1 cellular context compared by ENCODE assay signal in genomic region chr2:68062680-68063387, GRCh38.
TF ChIP-seq lines count a peak whose summit lies in the region.

C1D (minus strand) TSS chr2:68063004; CDS start chr2:68047310, 15,694 bp downstream.

TF ChIP-seq in HepG2, 621 proteins besides CTCF, POLR2A, EP300 and RAD21 (continued from another document and continues in another):
- TF ChIP-seq ZNF362 (CRISPR knock-in tag; IDR thresholded peaks at IDR 0.05; ENCODE audit: borderline replicate concordance) = no peak
- no peak for TF ChIP-seq GPN1 (CRISPR knock-in tag; IDR thresholded peaks at IDR 0.05; ENCODE audit: borderline replicate concordance)
- TF ChIP-seq HCFC1 (IDR thresholded peaks at IDR 0.05; ENCODE audit: low read depth, low read length) = peak; percentile 80
- no peak for TF ChIP-seq HNRNPL (IDR thresholded peaks at IDR 0.05; ENCODE audit: low read depth, low read length)
- TF ChIP-seq TFE3 (CRISPR knock-in tag; IDR thresholded peaks at IDR 0.05) = no peak; the same call in 1 of the 2 replicates
- TF ChIP-seq KMT2A (CRISPR knock-in tag; IDR thresholded peaks at IDR 0.05) = peak; percentile 90; the same call in 1 of the 2 replicates
- no peak for TF ChIP-seq RAD51 (IDR thresholded peaks at IDR 0.05; ENCODE audit: borderline replicate concordance)
- TF ChIP-seq TRIM22 (IDR thresholded peaks at IDR 0.05) = no peak
- no peak for TF ChIP-seq CC2D1A (CRISPR knock-in tag; IDR thresholded peaks at IDR 0.05)
- no peak for TF ChIP-seq ZBTB2 (CRISPR knock-in tag; IDR thresholded peaks at IDR 0.05; ENCODE audit: low read depth)
- peak; percentile 63 for TF ChIP-seq PHF5A (CRISPR knock-in tag; IDR thresholded peaks at IDR 0.05; ENCODE audit: low read depth, unreplicated experiment)
- TF ChIP-seq ARNT2 (CRISPR knock-in tag; IDR thresholded peaks at IDR 0.05; ENCODE audit: low read depth) = peak; percentile 31; the same call in 1 of the 2 replicates
- TF ChIP-seq ZNF18 (CRISPR knock-in tag; IDR thresholded peaks at IDR 0.05; ENCODE audit: insufficient replicate concordance) = peak; percentile 78
- TF ChIP-seq KLF16 (CRISPR knock-in tag; IDR thresholded peaks at IDR 0.05) = peak in 1 of 2 experiments; percentile 86; a peak in 2 of 4 replicates
- no peak for TF ChIP-seq NCOR1 (IDR thresholded peaks at IDR 0.05; ENCODE audit: borderline replicate concordance, low read length)
- no peak for TF ChIP-seq CHD4 (IDR thresholded peaks at IDR 0.05; ENCODE audit: borderline replicate concordance, low read length)
- TF ChIP-seq MYPOP (CRISPR knock-in tag; IDR thresholded peaks at IDR 0.05) = peak; percentile 69
- 0 out of 2 replicates have a peak, but pooled peaks have one; percentile 23 for TF ChIP-seq ISX (CRISPR knock-in tag; conservative IDR thresholded peaks at IDR 0.05)
- TF ChIP-seq ZNF570 (CRISPR knock-in tag; IDR thresholded peaks at IDR 0.05; ENCODE audit: borderline replicate concordance) = no peak
- TF ChIP-seq RFX1 (IDR thresholded peaks at IDR 0.05) = no peak
- no peak for TF ChIP-seq FOXA1 (IDR thresholded peaks at IDR 0.05)
- 0 out of 2 replicates have a peak, but pooled peaks have one; percentile 21 for TF ChIP-seq FOXA1 (CRISPR knock-in tag; IDR thresholded peaks at IDR 0.05)
- TF ChIP-seq MTERF4 (CRISPR knock-in tag; IDR thresholded peaks at IDR 0.05) = no peak
- no peak; the same call in 1 of the 2 replicates for TF ChIP-seq ZSCAN21 (CRISPR knock-in tag; IDR thresholded peaks at IDR 0.05; ENCODE audit: borderline replicate concordance)
- no peak for TF ChIP-seq NPAS2 (CRISPR knock-in tag; IDR thresholded peaks at IDR 0.05; ENCODE audit: borderline replicate concordance)
- TF ChIP-seq ZBTB20 (CRISPR knock-in tag; IDR thresholded peaks at IDR 0.05; ENCODE audit: borderline replicate concordance, low read depth) = peak; percentile 51; the same call in 1 of the 2 replicates
- peak; percentile 73; the same call in 1 of the 2 replicates for TF ChIP-seq ZBTB10 (CRISPR knock-in tag; IDR thresholded peaks at IDR 0.05; ENCODE audit: borderline replicate concordance)
- no peak for TF ChIP-seq NBN (conservative IDR thresholded peaks at IDR 0.05)
- no peak for TF ChIP-seq AGO2 (optimal IDR thresholded peaks at IDR 0.05; ENCODE audit: low read depth, low read length)
- TF ChIP-seq E2F2 (CRISPR knock-in tag; IDR thresholded peaks at IDR 0.05; ENCODE audit: borderline replicate concordance) = peak; percentile 14; the same call in 1 of the 2 replicates
- no peak; the same call in none of the 2 replicates for TF ChIP-seq HDAC1 (CRISPR knock-in tag; IDR thresholded peaks at IDR 0.05)
- no peak for TF ChIP-seq SMC3 (IDR thresholded peaks at IDR 0.05; ENCODE audit: low read length)
- peak; percentile 48; the same call in 1 of the 2 replicates for TF ChIP-seq ZNF652 (CRISPR knock-in tag; IDR thresholded peaks at IDR 0.05; ENCODE audit: borderline replicate concordance, low read depth)
- 0 out of 2 replicates have a peak, but pooled peaks have one; percentile 42 for TF ChIP-seq ZNF543 (CRISPR knock-in tag; IDR thresholded peaks at IDR 0.05)
- no peak for TF ChIP-seq ZNF530 (CRISPR knock-in tag; IDR thresholded peaks at IDR 0.05; ENCODE audit: low read depth)
- no peak for TF ChIP-seq DMTF1 (CRISPR knock-in tag; IDR thresholded peaks at IDR 0.05)
- no peak; the same call in 1 of the 2 replicates for TF ChIP-seq ZNF792 (CRISPR knock-in tag; IDR thresholded peaks at IDR 0.05)
- no peak for TF ChIP-seq BCLAF1 (IDR thresholded peaks at IDR 0.05)
